1 cellular context compared by ENCODE assay signal in the genomic region with DNA sequence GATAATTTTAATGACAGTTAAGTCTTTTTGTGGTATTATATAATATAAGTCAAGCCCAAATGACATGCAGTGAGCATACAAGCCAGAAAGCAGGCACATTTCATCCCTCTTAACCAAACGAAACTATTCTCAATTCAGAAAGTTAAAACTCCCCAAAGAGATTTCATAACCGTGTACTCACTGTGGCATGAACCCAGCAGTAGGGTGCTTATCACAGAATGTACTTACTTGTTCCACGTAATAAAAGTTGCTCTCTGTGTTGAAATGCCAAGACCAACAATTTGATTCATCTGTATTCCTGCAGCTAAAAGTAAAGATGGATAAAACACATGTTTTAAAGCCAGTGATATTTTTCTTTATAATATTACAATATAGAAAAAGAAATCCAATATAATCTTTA.
TF ChIP-seq lines count a peak whose summit lies in the region.

No MANE protein-coding gene starts in this region.

TF ChIP-seq in WTC11, 78 proteins besides CTCF, POLR2A, EP300 and RAD21 (continued from another document):
- TF ChIP-seq FOXP4 (CRISPR knock-in tag; IDR thresholded peaks at IDR 0.05) = no peak
